8 cellular contexts compared by ENCODE assay signal in genomic region chr7:130894146-130895005, GRCh38.
DNase-seq lines count a peak whose midpoint lies in the region; ATAC-seq and TF ChIP-seq lines count a peak whose summit lies in the region.

No MANE protein-coding gene starts in this region.

- DNase-seq in activated naive CD4-positive, alpha-beta T cell treated with anti-CD3 and anti-CD28 coated beads, Interleukin-2, amount 10 ng/mL, durations not matched to agents 7 days and 5 days = no peak
- DNase-seq in activated naive CD4-positive, alpha-beta T cell treated with anti-CD3 and anti-CD28 coated beads, Interleukin-2, amount 50 U/mL, for 16 hours = no peak
- no peak for DNase-seq in activated T-helper 1 cell treated with anti-CD3 and anti-CD28 coated beads, Interleukin-12 subunit alpha, Interleukin-12 subunit beta, Interleukin-2, Interleukin-4 antibody, amounts not matched to agents 30 ng/mL and 10 ng/mL and 1 ng/mL, durations not matched to agents 14 hours and 24 hours and 36 hours (ENCODE audit: low spot score)
- DNase-seq in right cardiac atrium (peak; percentile 62 to 77 (median 76)), GM13977 (ENCODE audit: low spot score) (no peak)

- peaks cover 70% of the 10 kb centered on the region for H3K36me3 Mint-ChIP-seq in activated naive CD4-positive, alpha-beta T cell treated with anti-CD3 and anti-CD28 coated beads, Interleukin-2, amount 10 ng/mL, durations not matched to agents 7 days and 5 days
- H3K36me3 Mint-ChIP-seq in activated T-helper 1 cell treated with anti-CD3 and anti-CD28 coated beads, Interleukin-12 subunit alpha, Interleukin-12 subunit beta, Interleukin-2, Interleukin-4 antibody, amounts not matched to agents 30 ng/mL and 10 ng/mL and 1 ng/mL, durations not matched to agents 14 hours and 24 hours and 36 hours (ENCODE audit: low read depth) = peaks cover 60% of the 10 kb centered on the region
- H3K36me3 Mint-ChIP-seq in stimulated activated naive CD8-positive, alpha-beta T cell treated with anti-CD3 and anti-CD28 coated beads, Interleukin-15, Interleukin-2, amounts not matched to agents 100 ng/mL and 50 ng/mL, for 24 hours (ENCODE audit: low read depth) = peaks cover 84% of the 10 kb centered on the region

- no peak for TF ChIP-seq CTCF in GM13977 (IDR thresholded peaks at IDR 0.05; ENCODE audit: extremely low read depth, insufficient read depth, missing control alignments)

- ATAC-seq in right cardiac atrium (peak; percentile 24 to 32), HG02798 (IDR thresholded peaks at IDR 0.05; ENCODE audit: poor library complexity, unreplicated experiment) (no peak), GM18502 (IDR thresholded peaks at IDR 0.05; ENCODE audit: poor library complexity, unreplicated experiment) (no peak)

- in situ Hi-C loops in GM13977 (cut with MboI; ENCODE audit: low pct_unique_long_range_greater_than_20kb, low sequenced_read_pairs, unreplicated experiment) = no loop called here

- H3K27me3 Mint-ChIP-seq in activated naive CD4-positive, alpha-beta T cell treated with anti-CD3 and anti-CD28 coated beads, Interleukin-2, amount 10 ng/mL, durations not matched to agents 7 days and 5 days = no peaks in the 10 kb centered on the region
- no peaks in the 10 kb centered on the region for H3K27me3 Mint-ChIP-seq in activated T-helper 1 cell treated with anti-CD3 and anti-CD28 coated beads, Interleukin-12 subunit alpha, Interleukin-12 subunit beta, Interleukin-2, Interleukin-4 antibody, amounts not matched to agents 30 ng/mL and 10 ng/mL and 1 ng/mL, durations not matched to agents 14 hours and 24 hours and 36 hours (ENCODE audit: insufficient read depth)
- no peaks in the 10 kb centered on the region for H3K27me3 Mint-ChIP-seq in stimulated activated naive CD8-positive, alpha-beta T cell treated with anti-CD3 and anti-CD28 coated beads, Interleukin-15, Interleukin-2, amounts not matched to agents 100 ng/mL and 50 ng/mL, for 24 hours

- peak overlapping the region; percentile 23 for H3K27ac ChIP-seq in right cardiac atrium (ENCODE audit: low read length)

- WGBS in right cardiac atrium = 68% methylated on average over 14 of the region's 14 CpGs

- peak overlapping the region; percentile 89 for H3K27ac Mint-ChIP-seq in activated naive CD4-positive, alpha-beta T cell treated with anti-CD3 and anti-CD28 coated beads, Interleukin-2, amount 10 ng/mL, durations not matched to agents 7 days and 5 days
- peak overlapping the region; percentile 89 for H3K27ac Mint-ChIP-seq in activated T-helper 1 cell treated with anti-CD3 and anti-CD28 coated beads, Interleukin-12 subunit alpha, Interleukin-12 subunit beta, Interleukin-2, Interleukin-4 antibody, amounts not matched to agents 30 ng/mL and 10 ng/mL and 1 ng/mL, durations not matched to agents 14 hours and 24 hours and 36 hours
- H3K27ac Mint-ChIP-seq in stimulated activated naive CD8-positive, alpha-beta T cell treated with anti-CD3 and anti-CD28 coated beads, Interleukin-15, Interleukin-2, amounts not matched to agents 100 ng/mL and 50 ng/mL, for 24 hours = peak overlapping the region; percentile 74

- H3K9me3 ChIP-seq in right cardiac atrium (ENCODE audit: control insufficient read depth, low read length) = no peaks in the 10 kb centered on the region

- H3K9me3 Mint-ChIP-seq in activated naive CD4-positive, alpha-beta T cell treated with anti-CD3 and anti-CD28 coated beads, Interleukin-2, amount 10 ng/mL, durations not matched to agents 7 days and 5 days = no peaks in the 10 kb centered on the region
- H3K9me3 Mint-ChIP-seq in activated T-helper 1 cell treated with anti-CD3 and anti-CD28 coated beads, Interleukin-12 subunit alpha, Interleukin-12 subunit beta, Interleukin-2, Interleukin-4 antibody, amounts not matched to agents 30 ng/mL and 10 ng/mL and 1 ng/mL, durations not matched to agents 14 hours and 24 hours and 36 hours = no peaks in the 10 kb centered on the region
- no peaks in the 10 kb centered on the region for H3K9me3 Mint-ChIP-seq in stimulated activated naive CD8-positive, alpha-beta T cell treated with anti-CD3 and anti-CD28 coated beads, Interleukin-15, Interleukin-2, amounts not matched to agents 100 ng/mL and 50 ng/mL, for 24 hours

- CTCF ChIA-PET in activated naive CD4-positive, alpha-beta T cell treated with anti-CD3 and anti-CD28 coated beads, Interleukin-2, amount 10 ng/mL, durations not matched to agents 7 days and 5 days (lab: Charles Lee) = interaction anchor here (1.2 to 8.0 kb wide), 9 partner anchors 8 to 174 kb away, joined by 3 to 128 read pairs (median 28); no protein-coding TSS in a partner anchor

- intact Hi-C loops in activated T-helper 1 cell treated with anti-CD3 and anti-CD28 coated beads, Interleukin-12 subunit alpha, Interleukin-12 subunit beta, Interleukin-2, Interleukin-4 antibody, amounts not matched to agents 30 ng/mL and 10 ng/mL and 1 ng/mL, durations not matched to agents 14 hours and 24 hours and 36 hours (cut with micrococcal nuclease) = loop anchor here (5.0 to 10.0 kb wide), 3 partner anchors 50 to 530 kb away; no protein-coding TSS in a partner anchor
- intact Hi-C loops in right cardiac atrium (cut with DNase I) = loop anchor here (5.0 to 10.0 kb wide), 4 partner anchors 110 to 150 kb away; no protein-coding TSS in a partner anchor

- peaks cover 67% of the 10 kb centered on the region for H3K4me1 Mint-ChIP-seq in activated naive CD4-positive, alpha-beta T cell treated with anti-CD3 and anti-CD28 coated beads, Interleukin-2, amount 10 ng/mL, durations not matched to agents 7 days and 5 days
- peaks cover 74% of the 10 kb centered on the region for H3K4me1 Mint-ChIP-seq in activated T-helper 1 cell treated with anti-CD3 and anti-CD28 coated beads, Interleukin-12 subunit alpha, Interleukin-12 subunit beta, Interleukin-2, Interleukin-4 antibody, amounts not matched to agents 30 ng/mL and 10 ng/mL and 1 ng/mL, durations not matched to agents 14 hours and 24 hours and 36 hours (ENCODE audit: low read depth)
- peaks cover 82% of the 10 kb centered on the region for H3K4me1 Mint-ChIP-seq in stimulated activated naive CD8-positive, alpha-beta T cell treated with anti-CD3 and anti-CD28 coated beads, Interleukin-15, Interleukin-2, amounts not matched to agents 100 ng/mL and 50 ng/mL, for 24 hours (ENCODE audit: low read depth)

- H3K4me3 Mint-ChIP-seq in activated naive CD4-positive, alpha-beta T cell treated with anti-CD3 and anti-CD28 coated beads, Interleukin-2, amount 10 ng/mL, durations not matched to agents 7 days and 5 days = no peak overlapping the region
- H3K4me3 Mint-ChIP-seq in activated T-helper 1 cell treated with anti-CD3 and anti-CD28 coated beads, Interleukin-12 subunit alpha, Interleukin-12 subunit beta, Interleukin-2, Interleukin-4 antibody, amounts not matched to agents 30 ng/mL and 10 ng/mL and 1 ng/mL, durations not matched to agents 14 hours and 24 hours and 36 hours = peak overlapping the region; percentile 12
- no peak overlapping the region for H3K4me3 Mint-ChIP-seq in stimulated activated naive CD8-positive, alpha-beta T cell treated with anti-CD3 and anti-CD28 coated beads, Interleukin-15, Interleukin-2, amounts not matched to agents 100 ng/mL and 50 ng/mL, for 24 hours

- no peaks in the 10 kb centered on the region for H3K27me3 ChIP-seq in right cardiac atrium (ENCODE audit: control insufficient read depth, insufficient read depth)

- H3K4me1 ChIP-seq in right cardiac atrium (ENCODE audit: control insufficient read depth, insufficient read depth, low read length) = peaks cover 9% of the 10 kb centered on the region

- no peak overlapping the region for H3K4me3 ChIP-seq in right cardiac atrium (ENCODE audit: low read length)

Comparison
In these comparisons a context has a peak if more than half of its experiments do, and no peak if none do; other contexts are left out.
1. DNase-seq: peak in right cardiac atrium (3 of 3); none in activated naive CD4-positive, alpha-beta T cell treated with anti-CD3 and anti-CD28 coated beads, Interleukin-2, amount 10 ng/mL, durations not matched to agents 7 days and 5 days (single experiment), activated naive CD4-positive, alpha-beta T cell treated with anti-CD3 and anti-CD28 coated beads, Interleukin-2, amount 50 U/mL, for 16 hours (single experiment), activated T-helper 1 cell treated with anti-CD3 and anti-CD28 coated beads, Interleukin-12 subunit alpha, Interleukin-12 subunit beta, Interleukin-2, Interleukin-4 antibody, amounts not matched to agents 30 ng/mL and 10 ng/mL and 1 ng/mL, durations not matched to agents 14 hours and 24 hours and 36 hours (single experiment) and GM13977 (single experiment).
2. ATAC-seq: peak in right cardiac atrium (2 of 2); none in HG02798 (single experiment) and GM18502 (single experiment).
3. Peak in every context shown above with its lines, with median percentiles within 50 percentile points of each other: H3K27ac Mint-ChIP-seq.